12 cellular contexts compared by ENCODE assay signal in the genomic region with DNA sequence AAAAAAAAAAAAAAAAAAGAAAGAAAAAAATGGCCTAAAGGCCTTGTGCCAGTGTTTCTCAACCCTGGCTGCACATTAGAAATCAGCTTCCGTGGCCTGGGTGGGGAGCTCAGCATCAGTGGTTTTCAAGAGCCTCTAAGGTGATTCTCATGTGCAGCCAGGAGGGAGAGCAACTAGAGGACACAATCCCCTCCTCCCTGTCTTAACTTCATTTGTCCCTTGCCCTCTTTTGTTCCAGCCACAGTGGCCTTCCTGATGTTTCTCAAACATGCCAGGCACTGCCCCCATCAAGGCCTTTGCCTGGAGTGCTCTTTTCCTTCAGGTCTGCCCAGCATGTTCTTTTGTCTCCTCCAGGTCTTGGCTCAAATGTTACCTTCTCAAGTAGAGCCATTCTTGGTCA.
"Had no signal": no experiment of that assay in that cellular context is flagged by ENCODE, and none has a peak within 500 bp of the region (broad histone marks: within the 10 kb centered on the region; RNA-seq: fewer than 3 reads in every experiment).

No MANE protein-coding gene starts in this region.

- H2AFZ ChIP-seq: hepatocyte had no signal

- H3K4me2 ChIP-seq: hepatocyte had no signal

- H3K4me1 Mint-ChIP-seq: central memory CD8-positive, alpha-beta T cell; naive thymus-derived CD8-positive, alpha-beta T cell had no signal

- ATAC-seq: effector memory CD8-positive, alpha-beta T cell; mucosa of descending colon; naive thymus-derived CD8-positive, alpha-beta T cell had no signal

- H3K27ac Mint-ChIP-seq: dendritic cell treated with granulocyte-macrophage colony-stimulating factor and Interleukin-4, amounts not matched to agents 40 ng/mL and 50 ng/mL, for 4 days; effector memory CD8-positive, alpha-beta T cell; stimulated activated naive CD8-positive, alpha-beta T cell treated with anti-CD3 and anti-CD28 coated beads, Interleukin-15, Interleukin-2, amounts not matched to agents 100 ng/mL and 50 ng/mL, for 24 hours had no signal

- H3K27me3 ChIP-seq: hepatocyte had no signal

- H3K9me3 Mint-ChIP-seq: central memory CD8-positive, alpha-beta T cell; dendritic cell treated with granulocyte-macrophage colony-stimulating factor and Interleukin-4, amounts not matched to agents 40 ng/mL and 50 ng/mL, for 4 days; effector memory CD8-positive, alpha-beta T cell; naive thymus-derived CD8-positive, alpha-beta T cell; stimulated activated naive CD8-positive, alpha-beta T cell treated with anti-CD3 and anti-CD28 coated beads, Interleukin-15, Interleukin-2, amounts not matched to agents 100 ng/mL and 50 ng/mL, for 24 hours had no signal

- H3K36me3 Mint-ChIP-seq: naive thymus-derived CD8-positive, alpha-beta T cell had no signal

- H3K27ac ChIP-seq: hepatocyte had no signal

- H3K4me3 Mint-ChIP-seq: central memory CD8-positive, alpha-beta T cell; dendritic cell treated with granulocyte-macrophage colony-stimulating factor and Interleukin-4, amounts not matched to agents 40 ng/mL and 50 ng/mL, for 4 days; effector memory CD8-positive, alpha-beta T cell; naive thymus-derived CD8-positive, alpha-beta T cell; stimulated activated naive CD8-positive, alpha-beta T cell treated with anti-CD3 and anti-CD28 coated beads, Interleukin-15, Interleukin-2, amounts not matched to agents 100 ng/mL and 50 ng/mL, for 24 hours had no signal

- H3K9me3 ChIP-seq: mucosa of descending colon had no signal

- H3K4me3 ChIP-seq: hepatocyte, mucosa of descending colon had no signal

- H3K27me3 Mint-ChIP-seq: central memory CD8-positive, alpha-beta T cell; dendritic cell treated with granulocyte-macrophage colony-stimulating factor and Interleukin-4, amounts not matched to agents 40 ng/mL and 50 ng/mL, for 4 days; effector memory CD8-positive, alpha-beta T cell; naive thymus-derived CD8-positive, alpha-beta T cell; stimulated activated naive CD8-positive, alpha-beta T cell treated with anti-CD3 and anti-CD28 coated beads, Interleukin-15, Interleukin-2, amounts not matched to agents 100 ng/mL and 50 ng/mL, for 24 hours had no signal

- DNase-seq: activated CD4-positive, alpha-beta T cell treated with anti-CD3 and anti-CD28 coated beads, Interleukin-2, amount 50 U/mL, for 4 hours; activated CD4-positive, CD25-positive, alpha-beta regulatory T cell treated with anti-CD3 and anti-CD28 coated beads, Interleukin-2, amount 50 U/mL, for 72 hours; activated naive CD4-positive, alpha-beta T cell treated with anti-CD3 and anti-CD28 coated beads, Interleukin-2, amount 50 U/mL, for 16 hours; activated T-cell treated with anti-CD3 and anti-CD28 coated beads, Interleukin-2, amount 50 U/mL, for 1 hour; effector memory CD8-positive, alpha-beta T cell; mucosa of descending colon; naive thymus-derived CD8-positive, alpha-beta T cell; stimulated activated CD4-positive, alpha-beta T cell treated with anti-CD3 and anti-CD28 coated beads, Interleukin-4, amount 100 ng/mL, for 24 hours had no signal
